9 cellular contexts compared by ENCODE assay signal in genomic region chr17:38877130-38877851, GRCh38. TPM values are rescaled to one million over a fixed set of nuclear protein-coding genes. Genes with fewer than 3 reads are reported as not detected.
DNase-seq lines count a peak whose midpoint lies in the region; ATAC-seq, FAIRE-seq and TF ChIP-seq lines count a peak whose summit lies in the region.
"Had no signal": no experiment of that assay in that cellular context is flagged by ENCODE, and none has a peak within 500 bp of the region (broad histone marks: within the 10 kb centered on the region; RNA-seq: fewer than 3 reads in every experiment).

No MANE protein-coding gene starts in this region.

- no peak for TF ChIP-seq EP300 in H1 (IDR thresholded peaks at IDR 0.05; ENCODE audit: borderline replicate concordance in 1 of 2, low read depth in 2 of 2, low read length in 2 of 2)

- H2BK15ac ChIP-seq in H1 (ENCODE audit: low read length): peak overlapping the region; percentile 55; the same call in 1 of the 2 replicates

- no TSS peak for BruUV-seq in Panc1 (replicated peaks; lab: Mats Ljungman, UMichigan)

- H2BK5ac ChIP-seq in H1 (ENCODE audit: low read depth, low read length): peak overlapping the region; percentile 91

- H3K9ac ChIP-seq in H1 (replicated peaks in 1 of 4; ENCODE audit: extremely low read depth in 1 of 4, low read depth in 3 of 4, low read length in 3 of 4): peak overlapping the region in 1 of 4 experiments; percentile 32; a peak in 1 of 7 replicates

- CTCF ChIA-PET in Panc1 (lab: Charles Lee): no interaction called here
- CTCF ChIA-PET in H1 (lab: Charles Lee; ENCODE audit: partially characterized antibody): interaction anchor here (0.6 to 1.2 kb wide), 5 partner anchors 10 to 359 kb away, joined by 3 to 6 read pairs (median 4); partner anchors contain the start of gene LASP1NB

- H3K9me3 ChIP-seq in Panc1 (ENCODE audit: control insufficient read depth, insufficient read depth, low read depth, low read length) (no peaks in the 10 kb centered on the region), H1 (ENCODE audit: insufficient read depth in 2 of 2, low read depth in 1 of 2, low read length in 1 of 2) (no peaks in the 10 kb centered on the region)
- H3K9me3 ChIP-seq: BE2C had no signal

- H2BK20ac ChIP-seq in H1 (ENCODE audit: low read length): peak overlapping the region; percentile 80; the same call in 1 of the 2 replicates

- H3K4ac ChIP-seq in H1 (replicated peaks; ENCODE audit: insufficient read length, low read depth, low read length): no peak overlapping the region

- H3K4me1 ChIP-seq in Panc1 (ENCODE audit: control insufficient read depth, insufficient read depth, low read length): peaks cover 78% of the 10 kb centered on the region
- peaks cover 22 to 58% (median 38%) of the 10 kb centered on the region in 4 experiments for H3K4me1 ChIP-seq in H1 (replicated peaks in 1 of 4; ENCODE audit: control insufficient read depth in 3 of 4, insufficient read depth in 4 of 4, low read length in 3 of 4)

- no peak overlapping the region for H3K14ac ChIP-seq in H1 (ENCODE audit: insufficient read length)

- TF ChIP-seq RAD21 in H1 (IDR thresholded peaks at IDR 0.05 in 1 of 2, conservative IDR thresholded peaks at IDR 0.05 in 1 of 2; ENCODE audit: low read depth in 2 of 2, low read length in 2 of 2): no peak

- peaks cover 2 to 4% of the 10 kb centered on the region in 2 experiments for H4K20me1 ChIP-seq in H1 (replicated peaks in 1 of 2; ENCODE audit: control insufficient read depth in 1 of 2, insufficient read depth in 2 of 2, low read length in 2 of 2)

- H4K5ac ChIP-seq in H1 (ENCODE audit: insufficient read length, low read depth, low read length): peak overlapping the region; percentile 59

- no peak overlapping the region for H3K4me3 ChIP-seq in Panc1 (ENCODE audit: low read depth in 2 of 2, low read length in 2 of 2)
- peak overlapping the region in 1 of 4 experiments; percentile 33; a peak in 1 of 8 replicates for H3K4me3 ChIP-seq in H1 (ENCODE audit: extremely low read depth in 1 of 4, insufficient read depth in 2 of 4, low read depth in 3 of 4, low read length in 4 of 4)

- peak; percentile 29 for DNase-seq in NCI-H2196 (lab: John Stamatoyannopoulos, UW; ENCODE audit: unreplicated experiment)
- DNase-seq in NCI-H2196 treated with DMSO at 0.1 percent for 48 hours (lab: John Stamatoyannopoulos, UW; ENCODE audit: unreplicated experiment): no peak
- DNase-seq in Panc1 (ENCODE audit: low read depth, low spot score): no peak
- DNase-seq in H1 (ENCODE audit: low read depth in 1 of 2, low spot score in 2 of 2): no peak
- DNase-seq in stimulated activated naive CD4-positive, alpha-beta T cell treated with Interleukin-2 at 50 U/mL for 16 hours (lab: John Stamatoyannopoulos, UW): peak; percentile 6
- no peak for DNase-seq in NCI-H1694 treated with DMSO at 0.1 percent for 48 hours (lab: John Stamatoyannopoulos, UW)
- DNase-seq in HK-2 (ENCODE audit: unreplicated experiment): no peak
- DNase-seq: BE2C had no signal

- ATAC-seq in Panc1 (no peak), HG02885 (IDR thresholded peaks at IDR 0.05; ENCODE audit: poor library complexity, unreplicated experiment) (no peak)

- H3K27me3 ChIP-seq in Panc1 (ENCODE audit: control insufficient read depth, insufficient read depth, low read length) (no peaks in the 10 kb centered on the region), H1 (replicated peaks in 1 of 4; ENCODE audit: control insufficient read depth in 3 of 4, extremely low read depth in 1 of 4, insufficient read depth in 3 of 4, low read length in 3 of 4) (no peaks in the 10 kb centered on the region)
- H3K27me3 ChIP-seq: BE2C had no signal

- H3K23ac ChIP-seq in H1 (ENCODE audit: insufficient read length): no peak overlapping the region

- intact Hi-C loops in Panc1 (cut with micrococcal nuclease; ENCODE audit: unreplicated experiment): no loop called here

- H4K91ac ChIP-seq in H1 (replicated peaks; ENCODE audit: insufficient read length, low read length): peak overlapping the region; percentile 66

- peaks cover 25% of the 10 kb centered on the region for H3K79me1 ChIP-seq in H1 (ENCODE audit: low read depth, low read length)

- peaks cover 2% of the 10 kb centered on the region; the same call in 1 of the 2 replicates for H3K23me2 ChIP-seq in H1 (ENCODE audit: low read depth, low read length)

- TF ChIP-seq CTCF in Panc1 (IDR thresholded peaks at IDR 0.05) (no peak), H1 (IDR thresholded peaks at IDR 0.05; ENCODE audit: control extremely low read depth in 1 of 3, insufficient read depth in 1 of 3, low read depth in 1 of 3, low read length in 3 of 3) (peak in 1 of 3 experiments; percentile 3; a peak in 1 of 4 replicates)

- POLR2A ChIA-PET in Panc1 (lab: Charles Lee) (interaction anchor here (0.7 kb wide), 1 partner anchor 276 kb away, joined by 6 read pairs; no protein-coding TSS in a partner anchor), H1 (lab: Charles Lee; ENCODE audit: partially characterized antibody) (interaction anchor here (0.6 to 24.3 kb wide), 4 partner anchors 6 to 41 kb away, joined by 3 to 468 read pairs (median 74); partner anchors contain the start of genes LASP1 and RPL23)

- peaks cover 25 to 84% of the 10 kb centered on the region in 2 experiments for H3K79me2 ChIP-seq in H1 (ENCODE audit: control insufficient read depth in 1 of 2, insufficient read depth in 2 of 2, low read length in 2 of 2)

- FAIRE-seq in H1 (lab: Jason Lieb, UNC): no peak

- H3K18ac ChIP-seq in H1 (ENCODE audit: extremely low read depth, low read length): peak overlapping the region; percentile 73; the same call in 1 of the 2 replicates

- H3K36me3 ChIP-seq in Panc1 (ENCODE audit: control insufficient read depth, insufficient read depth, low read length) (no peaks in the 10 kb centered on the region; the same call in 1 of the 2 replicates), H1 (ENCODE audit: control insufficient read depth in 2 of 4, insufficient read depth in 4 of 4, low read length in 3 of 4) (peaks cover 0 to 3% (median 1%) of the 10 kb centered on the region in 4 experiments; a peak in 3 of 8 replicates)
- H3K36me3 ChIP-seq: BE2C had no signal

- WGBS in H1 (ENCODE audit: extremely low coverage in 1 of 2, insufficient coverage in 1 of 2, insufficient read length in 1 of 2, insufficient replicate concordance in 2 of 2, low coverage in 1 of 2, low lambda C conversion rate in 2 of 2, missing lambda C conversion rate in 1 of 2), 2 experiments: 68% methylated on average over 7 of the region's 7 CpGs; no CpG with 5 or more reads in 1 of the 2 experiments

- H2AK5ac ChIP-seq in H1 (ENCODE audit: low read depth, low read length): peak overlapping the region; percentile 54; the same call in 1 of the 2 replicates

- peak overlapping the region; percentile 10 for H2BK120ac ChIP-seq in H1 (replicated peaks; ENCODE audit: low read depth, low read length)

- H3K4me2 ChIP-seq in H1 (ENCODE audit: insufficient read depth in 1 of 2, low read depth in 2 of 2, low read length in 2 of 2): peak overlapping the region; percentile 38 to 52; a peak in 3 of 4 replicates

- in situ Hi-C loops in Panc1 (cut with HindIII; ENCODE audit: low pct_unique_long_range_greater_than_20kb, low sequenced_read_pairs): no loop called here

- H3K27ac ChIP-seq in Panc1 (ENCODE audit: low read length): peak overlapping the region; percentile 29; the same call in 1 of the 2 replicates
- no peak overlapping the region for H3K27ac ChIP-seq in H1 (ENCODE audit: low read depth, low read length)

- peak overlapping the region; percentile 37 for H4K8ac ChIP-seq in H1 (ENCODE audit: extremely low read depth, insufficient read depth, low read length)

- no peak overlapping the region for H2AFZ ChIP-seq in H1 (ENCODE audit: low read length)

- peak overlapping the region; percentile 21; the same call in 1 of the 2 replicates for H2BK12ac ChIP-seq in H1 (ENCODE audit: low read depth, low read length)

- TF ChIP-seq POLR2A in H1 (IDR thresholded peaks at IDR 0.05; ENCODE audit: control extremely low read depth in 1 of 2, low read depth in 2 of 2, low read length in 2 of 2): no peak

- peak overlapping the region; percentile 27 for H3K56ac ChIP-seq in H1 (replicated peaks; ENCODE audit: insufficient read length, low read depth, low read length)

RNA-seq across cellular contexts. Expression of gene LASP1, which starts 7.4 kb away (rescaled TPM):
- total RNA-seq in Panc1 (2021; ENCODE audit: unreplicated experiment): 112 TPM
- polyA plus RNA-seq in Panc1 (2012; ENCODE audit: insufficient read length): 117 TPM
- 170 and 180 TPM in 2 replicates for total RNA-seq in H1 (2021; fragmentation: NEBNext Ultra II Directional; extraction: Animal tissue kit (Norgen Biotek cat#: 25700))
- 114 and 182 TPM in 2 replicates for polyA plus RNA-seq in H1 (2011; rRNA removed)
- polyA plus RNA-seq in H1 (2011; cell fraction: cytosol; rRNA removed): 97.6 TPM
- polyA plus RNA-seq in H1 (2011; cell fraction: nucleus; rRNA removed): 95.0 TPM
- polyA plus RNA-seq in H1 (2012, experiment 1 of 2): 127 to 134 TPM (median 129 TPM) in 4 replicates
- 154 TPM for polyA plus RNA-seq in H1 (2012, experiment 2 of 2)
- 98.7 TPM for polyA plus RNA-seq in H1 (2013, experiment 1 of 2)
- polyA plus RNA-seq in H1 (2013, experiment 2 of 2): 97.2 TPM
- polyA minus RNA-seq in H1 (2011; rRNA and poly(A)+ RNA removed): 95.4 and 104 TPM in 2 replicates
- 106 TPM for polyA minus RNA-seq in H1 (2011; cell fraction: cytosol; rRNA and poly(A)+ RNA removed)
- polyA minus RNA-seq in H1 (2011; cell fraction: nucleus; rRNA and poly(A)+ RNA removed): 55.4 TPM

RNA-seq across cellular contexts. Expression of gene RPL23, which starts 23.8 kb away (rescaled TPM):
- 649 TPM for total RNA-seq in Panc1 (2021; ENCODE audit: unreplicated experiment)
- polyA plus RNA-seq in Panc1 (2012; ENCODE audit: insufficient read length): 684 TPM
- 2,091 and 2,148 TPM in 2 replicates for total RNA-seq in H1 (2021; fragmentation: NEBNext Ultra II Directional; extraction: Animal tissue kit (Norgen Biotek cat#: 25700))
- 1,486 and 2,502 TPM in 2 replicates for polyA plus RNA-seq in H1 (2011; rRNA removed)
- 3,173 TPM for polyA plus RNA-seq in H1 (2011; cell fraction: cytosol; rRNA removed)
- 510 TPM for polyA plus RNA-seq in H1 (2011; cell fraction: nucleus; rRNA removed)
- 2,897 to 3,886 TPM (median 3,522 TPM) in 4 replicates for polyA plus RNA-seq in H1 (2012, experiment 1 of 2)
- polyA plus RNA-seq in H1 (2012, experiment 2 of 2): 3,306 TPM
- 4,125 TPM for polyA plus RNA-seq in H1 (2013, experiment 1 of 2)
- 4,130 TPM for polyA plus RNA-seq in H1 (2013, experiment 2 of 2)
- 442 and 458 TPM in 2 replicates for polyA minus RNA-seq in H1 (2011; rRNA and poly(A)+ RNA removed)
- 903 TPM for polyA minus RNA-seq in H1 (2011; cell fraction: cytosol; rRNA and poly(A)+ RNA removed)
- polyA minus RNA-seq in H1 (2011; cell fraction: nucleus; rRNA and poly(A)+ RNA removed): 264 TPM

RNA-seq across cellular contexts. Expression of gene CWC25, which starts 52.2 kb away (rescaled TPM):
- total RNA-seq in Panc1 (2021; ENCODE audit: unreplicated experiment): 13.6 TPM
- 9.0 TPM for polyA plus RNA-seq in Panc1 (2012; ENCODE audit: insufficient read length)
- total RNA-seq in H1 (2021; fragmentation: NEBNext Ultra II Directional; extraction: Animal tissue kit (Norgen Biotek cat#: 25700)): 13.1 and 15.8 TPM in 2 replicates
- polyA plus RNA-seq in H1 (2011; rRNA removed): 9.2 and 11.1 TPM in 2 replicates
- 16.5 TPM for polyA plus RNA-seq in H1 (2011; cell fraction: cytosol; rRNA removed)
- polyA plus RNA-seq in H1 (2011; cell fraction: nucleus; rRNA removed): 29.5 TPM
- 15.6 to 19.5 TPM (median 16.8 TPM) in 4 replicates for polyA plus RNA-seq in H1 (2012, experiment 1 of 2)
- 3.2 TPM for polyA plus RNA-seq in H1 (2012, experiment 2 of 2)
- 18.2 TPM for polyA plus RNA-seq in H1 (2013, experiment 1 of 2)
- polyA plus RNA-seq in H1 (2013, experiment 2 of 2): 15.4 TPM
- 5.4 and 9.1 TPM in 2 replicates for polyA minus RNA-seq in H1 (2011; rRNA and poly(A)+ RNA removed)
- 6.9 TPM for polyA minus RNA-seq in H1 (2011; cell fraction: cytosol; rRNA and poly(A)+ RNA removed)
- polyA minus RNA-seq in H1 (2011; cell fraction: nucleus; rRNA and poly(A)+ RNA removed): 13.2 TPM

Comparison
In these comparisons a context has a peak if more than half of its experiments do, and no peak if none do; other contexts are left out.
1. DNase-seq: peak in NCI-H2196 (single experiment) and stimulated activated naive CD4-positive, alpha-beta T cell treated with Interleukin-2 at 50 U/mL for 16 hours (single experiment); none in NCI-H2196 treated with DMSO at 0.1 percent for 48 hours (single experiment), Panc1 (single experiment), H1 (0 of 2), NCI-H1694 treated with DMSO at 0.1 percent for 48 hours (single experiment) and HK-2 (single experiment).